Comparison of ENCODE assay signal across 7 cellular contexts in the genomic region with DNA sequence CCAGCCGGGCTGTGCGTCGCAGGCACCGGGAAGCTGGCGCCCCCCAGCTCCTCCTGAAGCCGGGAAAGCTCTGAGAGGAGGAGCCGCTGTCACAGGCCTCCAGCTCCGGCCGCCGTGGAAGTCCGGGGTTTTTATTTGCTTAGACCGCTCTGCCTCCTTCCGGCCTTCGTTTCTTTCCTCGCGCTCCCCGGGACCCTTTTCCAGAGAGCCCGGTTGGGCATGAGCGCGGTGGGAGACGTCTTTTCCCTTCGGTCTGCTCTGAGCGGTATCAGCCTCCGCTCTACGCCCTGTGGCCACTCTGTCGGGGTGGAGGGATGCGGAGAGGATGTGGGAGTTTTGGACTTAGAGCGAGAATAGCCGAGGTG. TPM values are rescaled to one million over a fixed set of nuclear protein-coding genes. Genes with fewer than 3 reads are reported as not detected.
DNase-seq lines count a peak whose midpoint lies in the region; ATAC-seq, FAIRE-seq and TF ChIP-seq lines count a peak whose summit lies in the region.

No MANE protein-coding gene starts in this region.

- H3K27ac ChIP-seq in esophagus muscularis mucosa (replicated peaks in 1 of 4), result peak overlapping the region; percentile 88 to 99 (median 98)
- peak overlapping the region; percentile 98 for H3K27ac ChIP-seq in naive thymus-derived CD4-positive, alpha-beta T cell (ENCODE audit: low read depth, low read length)

- no peak for TF ChIP-seq EP300 in esophagus muscularis mucosa (IDR thresholded peaks at IDR 0.05)

- CTCF ChIA-PET in activated B cell treated with CpG ODN at 0.5 μM for 24 hours (lab: Charles Lee), result interaction anchor here (1.0 to 1.3 kb wide), 3 partner anchors 31 to 101 kb away, joined by 3 to 8 read pairs (median 3); no protein-coding TSS in a partner anchor
- CTCF ChIA-PET in naive thymus-derived CD4-positive, alpha-beta T cell (lab: Charles Lee), result no interaction called here

- H3K4me3 ChIP-seq in esophagus muscularis mucosa, result peak overlapping the region; percentile 93 to 100 (median 97)
- peak overlapping the region; percentile 86 for H3K4me3 ChIP-seq in naive thymus-derived CD4-positive, alpha-beta T cell (ENCODE audit: low read length)

- DNase-seq in GM10266 (ENCODE audit: extremely low spot score) (peak; percentile 50), HTR-8/SVneo (ENCODE audit: insufficient read length, low spot score) (peak; percentile 15), activated B cell treated with CpG ODN at 0.5 μM for 24 hours (no peak), esophagus muscularis mucosa (ENCODE audit: extremely low spot score) (no peak), NCI-H187 treated with DMSO at 0.1 percent for 48 hours (lab: John Stamatoyannopoulos, UW) (no peak)
- DNase-seq in naive thymus-derived CD4-positive, alpha-beta T cell, result peak in 6 of 9 donors; percentile 8 to 44 (median 14)

- no peak for TF ChIP-seq POLR2A in esophagus muscularis mucosa (IDR thresholded peaks at IDR 0.05; ENCODE audit: low read depth)

- peak overlapping the region; percentile 93 for H3K4me3 Mint-ChIP-seq in activated B cell treated with CpG ODN at 0.5 μM for 24 hours
- peak overlapping the region; percentile 90 to 99 (median 97) for H3K4me3 Mint-ChIP-seq in naive thymus-derived CD4-positive, alpha-beta T cell

- FAIRE-seq in HTR-8/SVneo (lab: Jason Lieb, UNC), result no peak

- intact Hi-C loops in activated B cell treated with CpG ODN at 0.5 μM for 24 hours (cut with micrococcal nuclease) (loop anchor here (5.0 kb wide), 2 partner anchors 126 to 366 kb away; a partner anchor contains a TSS), esophagus muscularis mucosa (cut with DNase I) (loop anchor here (5.0 kb wide), 1 partner anchor 74 kb away; a partner anchor contains a TSS)
- intact Hi-C loops in naive thymus-derived CD4-positive, alpha-beta T cell (cut with micrococcal nuclease), result loop anchor here in 1 of 2 donors (5.0 to 10.0 kb wide), 4 partner anchors 153 to 436 kb away; a partner anchor contains a TSS

- POLR2A ChIA-PET in activated B cell treated with CpG ODN at 0.5 μM for 24 hours (lab: Charles Lee), result interaction anchor here (0.6 to 3.0 kb wide), 17 partner anchors 13 to 300 kb away, joined by 3 to 49 read pairs (median 3); a partner anchor contains a TSS
- POLR2A ChIA-PET in naive thymus-derived CD4-positive, alpha-beta T cell (lab: Charles Lee), result interaction anchor here (0.6 to 3.7 kb wide), 11 partner anchors 13 to 310 kb away, joined by 3 to 47 read pairs (median 5); a partner anchor contains a TSS

- no peaks in the 10 kb centered on the region for H3K9me3 Mint-ChIP-seq in activated B cell treated with CpG ODN at 0.5 μM for 24 hours
- peaks cover 0 to 6% (median 0%) of the 10 kb centered on the region in 11 donors for H3K9me3 Mint-ChIP-seq in naive thymus-derived CD4-positive, alpha-beta T cell

- H3K27ac Mint-ChIP-seq in activated B cell treated with CpG ODN at 0.5 μM for 24 hours, result peak overlapping the region; percentile 86
- H3K27ac Mint-ChIP-seq in naive thymus-derived CD4-positive, alpha-beta T cell, result peak overlapping the region; percentile 77 to 97 (median 94)

- peaks cover 0 to 7% (median 6%) of the 10 kb centered on the region in 4 donors for H3K36me3 ChIP-seq in esophagus muscularis mucosa
- H3K36me3 ChIP-seq in naive thymus-derived CD4-positive, alpha-beta T cell (ENCODE audit: control insufficient read depth in 2 of 3, insufficient read depth in 3 of 3, low read length in 3 of 3), result peaks cover 0 to 6% (median 0%) of the 10 kb centered on the region in 3 experiments

- TF ChIP-seq CTCF in GM10266 (IDR thresholded peaks at IDR 0.05; ENCODE audit: control insufficient read depth, insufficient read depth, low read depth, missing control alignments), result no peak
- TF ChIP-seq CTCF in activated B cell treated with CpG ODN at 0.5 μM for 24 hours (IDR thresholded peaks at IDR 0.05), result no peak
- no peak for TF ChIP-seq CTCF in esophagus muscularis mucosa (IDR thresholded peaks at IDR 0.05)

- H3K36me3 Mint-ChIP-seq in activated B cell treated with CpG ODN at 0.5 μM for 24 hours (ENCODE audit: low read depth), result peaks cover 13% of the 10 kb centered on the region
- peaks cover 0 to 2% (median 0%) of the 10 kb centered on the region in 5 donors for H3K36me3 Mint-ChIP-seq in naive thymus-derived CD4-positive, alpha-beta T cell

- no peaks in the 10 kb centered on the region for H3K27me3 ChIP-seq in esophagus muscularis mucosa
- H3K27me3 ChIP-seq in naive thymus-derived CD4-positive, alpha-beta T cell (ENCODE audit: control insufficient read depth in 2 of 2, insufficient read depth in 2 of 2, low read length in 2 of 2), result no peaks in the 10 kb centered on the region

- peaks cover 30% of the 10 kb centered on the region for H3K4me1 Mint-ChIP-seq in activated B cell treated with CpG ODN at 0.5 μM for 24 hours
- H3K4me1 Mint-ChIP-seq in naive thymus-derived CD4-positive, alpha-beta T cell, result peaks cover 9 to 44% (median 36%) of the 10 kb centered on the region in 7 donors

- H3K27me3 Mint-ChIP-seq in activated B cell treated with CpG ODN at 0.5 μM for 24 hours, result no peaks in the 10 kb centered on the region
- no peaks in the 10 kb centered on the region for H3K27me3 Mint-ChIP-seq in naive thymus-derived CD4-positive, alpha-beta T cell

- 0% methylated on average over 13 of the region's 29 CpGs for WGBS in esophagus muscularis mucosa

- H3K4me1 ChIP-seq in esophagus muscularis mucosa, result peaks cover 28 to 51% (median 48%) of the 10 kb centered on the region in 4 donors
- peaks cover 13 to 16% of the 10 kb centered on the region in 2 donors for H3K4me1 ChIP-seq in naive thymus-derived CD4-positive, alpha-beta T cell (ENCODE audit: control insufficient read depth in 2 of 2, insufficient read depth in 2 of 2, low read length in 2 of 2)

- ATAC-seq in GM21447 (IDR thresholded peaks at IDR 0.05; ENCODE audit: unreplicated experiment) (peak; percentile 41), activated B cell treated with CpG ODN at 0.5 μM for 24 hours (ENCODE audit: low read depth) (no peak)
- peak; percentile 1 for ATAC-seq in naive thymus-derived CD4-positive, alpha-beta T cell

- no peaks in the 10 kb centered on the region for H3K9me3 ChIP-seq in esophagus muscularis mucosa
- no peaks in the 10 kb centered on the region for H3K9me3 ChIP-seq in naive thymus-derived CD4-positive, alpha-beta T cell (ENCODE audit: control insufficient read depth in 2 of 3, low read length in 3 of 3)

RNA-seq across cellular contexts. Expression of a gene that starts 0.6 kb away (rescaled TPM):
- total RNA-seq in activated B cell treated with CpG ODN at 0.5 μM for 24 hours, result 35.8 and 45.2 TPM in 2 replicates
- total RNA-seq in esophagus muscularis mucosa, result 10 to 100 TPM; 43.7 to 45.4 (median 44.1) TPM
- 10 to 100 TPM; 40.6 to 59.4 (median 43.1) TPM for total RNA-seq in naive thymus-derived CD4-positive, alpha-beta T cell
- polyA plus RNA-seq in naive thymus-derived CD4-positive, alpha-beta T cell, result 1 to 10 TPM; 6.8 to 7.5 TPM

Comparison
In these comparisons a context has a peak if more than half of its experiments do, and no peak if none do; other contexts are left out.
1. DNase-seq: peak in GM10266 (single experiment), HTR-8/SVneo (single experiment) and naive thymus-derived CD4-positive, alpha-beta T cell (6 of 9); none in activated B cell treated with CpG ODN at 0.5 μM for 24 hours (single experiment), esophagus muscularis mucosa (single experiment) and NCI-H187 treated with DMSO at 0.1 percent for 48 hours (single experiment).